Comparison of ENCODE assay signal across 1 cellular context in genomic region chr20:35771689-35772562, GRCh38.
A peak's percentile ranks its signal among the peaks of the same experiment; 100 is the strongest.
TF ChIP-seq lines count a peak whose summit lies in the region.

Gene PHF20 (plus strand): TSS chr20:35772015. CDS start chr20:35801523, 29,508 bp downstream.

TF ChIP-seq in HepG2, 621 proteins besides CTCF, POLR2A, EP300 and RAD21 (continued from another document and continues in another):
- TF ChIP-seq, protein P1, sequence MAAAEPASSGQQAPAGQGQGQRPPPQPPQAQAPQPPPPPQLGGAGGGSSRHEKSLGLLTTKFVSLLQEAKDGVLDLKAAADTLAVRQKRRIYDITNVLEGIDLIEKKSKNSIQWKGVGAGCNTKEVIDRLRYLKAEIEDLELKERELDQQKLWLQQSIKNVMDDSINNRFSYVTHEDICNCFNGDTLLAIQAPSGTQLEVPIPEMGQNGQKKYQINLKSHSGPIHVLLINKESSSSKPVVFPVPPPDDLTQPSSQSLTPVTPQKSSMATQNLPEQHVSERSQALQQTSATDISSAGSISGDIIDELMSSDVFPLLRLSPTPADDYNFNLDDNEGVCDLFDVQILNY (CRISPR knock-in tag; conservative IDR thresholded peaks at IDR 0.05): peak; percentile 85
- TF ChIP-seq, protein P2, sequence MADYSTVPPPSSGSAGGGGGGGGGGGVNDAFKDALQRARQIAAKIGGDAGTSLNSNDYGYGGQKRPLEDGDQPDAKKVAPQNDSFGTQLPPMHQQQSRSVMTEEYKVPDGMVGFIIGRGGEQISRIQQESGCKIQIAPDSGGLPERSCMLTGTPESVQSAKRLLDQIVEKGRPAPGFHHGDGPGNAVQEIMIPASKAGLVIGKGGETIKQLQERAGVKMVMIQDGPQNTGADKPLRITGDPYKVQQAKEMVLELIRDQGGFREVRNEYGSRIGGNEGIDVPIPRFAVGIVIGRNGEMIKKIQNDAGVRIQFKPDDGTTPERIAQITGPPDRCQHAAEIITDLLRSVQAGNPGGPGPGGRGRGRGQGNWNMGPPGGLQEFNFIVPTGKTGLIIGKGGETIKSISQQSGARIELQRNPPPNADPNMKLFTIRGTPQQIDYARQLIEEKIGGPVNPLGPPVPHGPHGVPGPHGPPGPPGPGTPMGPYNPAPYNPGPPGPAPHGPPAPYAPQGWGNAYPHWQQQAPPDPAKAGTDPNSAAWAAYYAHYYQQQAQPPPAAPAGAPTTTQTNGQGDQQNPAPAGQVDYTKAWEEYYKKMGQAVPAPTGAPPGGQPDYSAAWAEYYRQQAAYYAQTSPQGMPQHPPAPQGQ (CRISPR knock-in tag; IDR thresholded peaks at IDR 0.05; ENCODE audit: borderline replicate concordance): peak; percentile 76; the same call in 1 of the 2 replicates
- TF ChIP-seq ZNF589 (CRISPR knock-in tag; conservative IDR thresholded peaks at IDR 0.05) (peak; percentile 99), FOXP1 (IDR thresholded peaks at IDR 0.05) (peak; percentile 28; the same call in 1 of the 2 replicates), FOXP1 (CRISPR knock-in tag; IDR thresholded peaks at IDR 0.05) (no peak), ZSCAN12 (CRISPR knock-in tag; IDR thresholded peaks at IDR 0.05) (peak; percentile 66), SRY (CRISPR knock-in tag; IDR thresholded peaks at IDR 0.05) (peak; percentile 93; the same call in 1 of the 2 replicates), CENPX (CRISPR knock-in tag; IDR thresholded peaks at IDR 0.05) (no peak), PRDM4 (CRISPR knock-in tag; IDR thresholded peaks at IDR 0.05; ENCODE audit: borderline replicate concordance) (peak; percentile 86; the same call in 1 of the 2 replicates), SIX4 (CRISPR knock-in tag; IDR thresholded peaks at IDR 0.05) (peak; percentile 71; the same call in 1 of the 2 replicates), ZNF672 (CRISPR knock-in tag; IDR thresholded peaks at IDR 0.05) (peak; percentile 96), NBN (conservative IDR thresholded peaks at IDR 0.05) (no peak), ZNF326 (CRISPR knock-in tag; IDR thresholded peaks at IDR 0.05; ENCODE audit: borderline replicate concordance) (0 out of 2 replicates have a peak, but pooled peaks have one; percentile 82), ATF7-NPFF (CRISPR knock-in tag; IDR thresholded peaks at IDR 0.05; ENCODE audit: low read depth) (peak; percentile 99), SMYD3 (CRISPR knock-in tag; IDR thresholded peaks at IDR 0.05) (peak; percentile 96; the same call in 1 of the 2 replicates), NR2F6 (IDR thresholded peaks at IDR 0.05) (no peak), NR2F6 (CRISPR knock-in tag; IDR thresholded peaks at IDR 0.05) (peak; percentile 68), ZSCAN5A (CRISPR knock-in tag; IDR thresholded peaks at IDR 0.05; ENCODE audit: borderline replicate concordance) (peak; percentile 98), ZKSCAN5 (CRISPR knock-in tag; IDR thresholded peaks at IDR 0.05) (peak; percentile 68), ZNF674 (CRISPR knock-in tag; IDR thresholded peaks at IDR 0.05; ENCODE audit: low read depth) (0 out of 2 replicates have a peak, but pooled peaks have one; percentile 2), ZNF263 (CRISPR knock-in tag; IDR thresholded peaks at IDR 0.05) (peak; percentile 62; the same call in 1 of the 2 replicates), GTF2F1 (IDR thresholded peaks at IDR 0.05; ENCODE audit: low read length) (peak; percentile 17; the same call in 1 of the 2 replicates), SP4 (CRISPR knock-in tag; IDR thresholded peaks at IDR 0.05) (peak; percentile 95), ZNF331 (CRISPR knock-in tag; IDR thresholded peaks at IDR 0.05) (peak; percentile 78), DR1 (CRISPR knock-in tag; IDR thresholded peaks at IDR 0.05) (peak; percentile 58; the same call in 1 of the 2 replicates), ZNF543 (CRISPR knock-in tag; IDR thresholded peaks at IDR 0.05) (no peak), KLF12 (CRISPR knock-in tag; IDR thresholded peaks at IDR 0.05; ENCODE audit: borderline replicate concordance) (peak; percentile 69; the same call in 1 of the 2 replicates), ZNF441 (CRISPR knock-in tag; IDR thresholded peaks at IDR 0.05; ENCODE audit: borderline replicate concordance) (peak; percentile 63; the same call in 1 of the 2 replicates), ATAD3A (CRISPR knock-in tag; IDR thresholded peaks at IDR 0.05) (0 out of 2 replicates have a peak, but pooled peaks have one; percentile 55), ZNF75D (CRISPR knock-in tag; IDR thresholded peaks at IDR 0.05; ENCODE audit: borderline replicate concordance) (no peak), TFDP1 (CRISPR knock-in tag; IDR thresholded peaks at IDR 0.05; ENCODE audit: borderline replicate concordance) (peak; percentile 100), YY1 (IDR thresholded peaks at IDR 0.05; ENCODE audit: insufficient read depth, insufficient replicate concordance, low read depth, low read length) (peak; percentile 23), FOXA3 (CRISPR knock-in tag; IDR thresholded peaks at IDR 0.05) (peak; percentile 64), EED (CRISPR knock-in tag; IDR thresholded peaks at IDR 0.05) (peak; percentile 75), ZNF136 (CRISPR knock-in tag; IDR thresholded peaks at IDR 0.05; ENCODE audit: low read depth) (peak; percentile 92; the same call in 1 of the 2 replicates), KAT8 (CRISPR knock-in tag; IDR thresholded peaks at IDR 0.05) (peak; percentile 67; the same call in 1 of the 2 replicates), ZNF670 (CRISPR knock-in tag; IDR thresholded peaks at IDR 0.05; ENCODE audit: borderline replicate concordance) (no peak; the same call in 1 of the 2 replicates), ZKSCAN8 (CRISPR knock-in tag; IDR thresholded peaks at IDR 0.05; ENCODE audit: borderline replicate concordance) (peak; percentile 70), ZNF629 (CRISPR knock-in tag; conservative IDR thresholded peaks at IDR 0.05) (peak; percentile 12), ZNF614 (CRISPR knock-in tag; IDR thresholded peaks at IDR 0.05; ENCODE audit: borderline replicate concordance) (peak; percentile 79; the same call in 1 of the 2 replicates), BORCS8-MEF2B (CRISPR knock-in tag; IDR thresholded peaks at IDR 0.05) (peak; percentile 99), HDAC1 (CRISPR knock-in tag; IDR thresholded peaks at IDR 0.05) (peak; percentile 84), ZMYM2 (CRISPR knock-in tag; IDR thresholded peaks at IDR 0.05) (peak; percentile 95), NR0B2 (CRISPR knock-in tag; IDR thresholded peaks at IDR 0.05) (peak; percentile 95), PHF5A (CRISPR knock-in tag; IDR thresholded peaks at IDR 0.05; ENCODE audit: low read depth, unreplicated experiment) (peak; percentile 22), MIER2 (CRISPR knock-in tag; IDR thresholded peaks at IDR 0.05) (peak; percentile 30; the same call in 1 of the 2 replicates), AGO1 (IDR thresholded peaks at IDR 0.05; ENCODE audit: low read depth, low read length, poor library complexity, severe bottlenecking) (peak; percentile 52)
- TF ChIP-seq, protein P3, sequence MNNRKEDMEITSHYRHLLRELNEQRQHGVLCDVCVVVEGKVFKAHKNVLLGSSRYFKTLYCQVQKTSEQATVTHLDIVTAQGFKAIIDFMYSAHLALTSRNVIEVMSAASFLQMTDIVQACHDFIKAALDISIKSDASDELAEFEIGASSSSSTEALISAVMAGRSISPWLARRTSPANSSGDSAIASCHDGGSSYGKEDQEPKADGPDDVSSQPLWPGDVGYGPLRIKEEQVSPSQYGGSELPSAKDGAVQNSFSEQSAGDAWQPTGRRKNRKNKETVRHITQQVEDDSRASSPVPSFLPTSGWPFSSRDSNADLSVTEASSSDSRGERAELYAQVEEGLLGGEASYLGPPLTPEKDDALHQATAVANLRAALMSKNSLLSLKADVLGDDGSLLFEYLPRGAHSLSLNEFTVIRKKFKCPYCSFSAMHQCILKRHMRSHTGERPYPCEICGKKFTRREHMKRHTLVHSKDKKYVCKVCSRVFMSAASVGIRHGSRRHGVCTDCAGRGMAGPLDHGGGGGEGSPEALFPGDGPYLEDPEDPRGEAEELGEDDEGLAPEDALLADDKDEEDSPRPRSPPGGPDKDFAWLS (CRISPR knock-in tag; IDR thresholded peaks at IDR 0.05; ENCODE audit: borderline replicate concordance): no peak
- TF ChIP-seq, protein P4, sequence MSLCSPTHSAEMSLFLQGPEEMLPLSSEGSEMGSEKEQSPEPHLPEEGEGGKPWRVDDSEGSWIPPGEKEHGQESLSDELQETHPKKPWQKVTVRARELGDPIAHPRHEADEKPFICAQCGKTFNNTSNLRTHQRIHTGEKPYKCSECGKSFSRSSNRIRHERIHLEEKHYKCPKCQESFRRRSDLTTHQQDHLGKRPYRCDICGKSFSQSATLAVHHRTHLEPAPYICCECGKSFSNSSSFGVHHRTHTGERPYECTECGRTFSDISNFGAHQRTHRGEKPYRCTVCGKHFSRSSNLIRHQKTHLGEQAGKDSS (CRISPR knock-in tag; IDR thresholded peaks at IDR 0.05; ENCODE audit: borderline replicate concordance, low read depth): peak; percentile 93
- TF ChIP-seq, protein P5, sequence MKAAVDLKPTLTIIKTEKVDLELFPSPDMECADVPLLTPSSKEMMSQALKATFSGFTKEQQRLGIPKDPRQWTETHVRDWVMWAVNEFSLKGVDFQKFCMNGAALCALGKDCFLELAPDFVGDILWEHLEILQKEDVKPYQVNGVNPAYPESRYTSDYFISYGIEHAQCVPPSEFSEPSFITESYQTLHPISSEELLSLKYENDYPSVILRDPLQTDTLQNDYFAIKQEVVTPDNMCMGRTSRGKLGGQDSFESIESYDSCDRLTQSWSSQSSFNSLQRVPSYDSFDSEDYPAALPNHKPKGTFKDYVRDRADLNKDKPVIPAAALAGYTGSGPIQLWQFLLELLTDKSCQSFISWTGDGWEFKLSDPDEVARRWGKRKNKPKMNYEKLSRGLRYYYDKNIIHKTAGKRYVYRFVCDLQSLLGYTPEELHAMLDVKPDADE (CRISPR knock-in tag; IDR thresholded peaks at IDR 0.05): no peak; the same call in 1 of the 2 replicates
- TF ChIP-seq, protein P6, sequence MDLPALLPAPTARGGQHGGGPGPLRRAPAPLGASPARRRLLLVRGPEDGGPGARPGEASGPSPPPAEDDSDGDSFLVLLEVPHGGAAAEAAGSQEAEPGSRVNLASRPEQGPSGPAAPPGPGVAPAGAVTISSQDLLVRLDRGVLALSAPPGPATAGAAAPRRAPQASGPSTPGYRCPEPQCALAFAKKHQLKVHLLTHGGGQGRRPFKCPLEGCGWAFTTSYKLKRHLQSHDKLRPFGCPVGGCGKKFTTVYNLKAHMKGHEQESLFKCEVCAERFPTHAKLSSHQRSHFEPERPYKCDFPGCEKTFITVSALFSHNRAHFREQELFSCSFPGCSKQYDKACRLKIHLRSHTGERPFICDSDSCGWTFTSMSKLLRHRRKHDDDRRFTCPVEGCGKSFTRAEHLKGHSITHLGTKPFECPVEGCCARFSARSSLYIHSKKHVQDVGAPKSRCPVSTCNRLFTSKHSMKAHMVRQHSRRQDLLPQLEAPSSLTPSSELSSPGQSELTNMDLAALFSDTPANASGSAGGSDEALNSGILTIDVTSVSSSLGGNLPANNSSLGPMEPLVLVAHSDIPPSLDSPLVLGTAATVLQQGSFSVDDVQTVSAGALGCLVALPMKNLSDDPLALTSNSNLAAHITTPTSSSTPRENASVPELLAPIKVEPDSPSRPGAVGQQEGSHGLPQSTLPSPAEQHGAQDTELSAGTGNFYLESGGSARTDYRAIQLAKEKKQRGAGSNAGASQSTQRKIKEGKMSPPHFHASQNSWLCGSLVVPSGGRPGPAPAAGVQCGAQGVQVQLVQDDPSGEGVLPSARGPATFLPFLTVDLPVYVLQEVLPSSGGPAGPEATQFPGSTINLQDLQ (CRISPR knock-in tag; IDR thresholded peaks at IDR 0.05): peak; percentile 77; the same call in 1 of the 2 replicates
